In the genomic region with DNA sequence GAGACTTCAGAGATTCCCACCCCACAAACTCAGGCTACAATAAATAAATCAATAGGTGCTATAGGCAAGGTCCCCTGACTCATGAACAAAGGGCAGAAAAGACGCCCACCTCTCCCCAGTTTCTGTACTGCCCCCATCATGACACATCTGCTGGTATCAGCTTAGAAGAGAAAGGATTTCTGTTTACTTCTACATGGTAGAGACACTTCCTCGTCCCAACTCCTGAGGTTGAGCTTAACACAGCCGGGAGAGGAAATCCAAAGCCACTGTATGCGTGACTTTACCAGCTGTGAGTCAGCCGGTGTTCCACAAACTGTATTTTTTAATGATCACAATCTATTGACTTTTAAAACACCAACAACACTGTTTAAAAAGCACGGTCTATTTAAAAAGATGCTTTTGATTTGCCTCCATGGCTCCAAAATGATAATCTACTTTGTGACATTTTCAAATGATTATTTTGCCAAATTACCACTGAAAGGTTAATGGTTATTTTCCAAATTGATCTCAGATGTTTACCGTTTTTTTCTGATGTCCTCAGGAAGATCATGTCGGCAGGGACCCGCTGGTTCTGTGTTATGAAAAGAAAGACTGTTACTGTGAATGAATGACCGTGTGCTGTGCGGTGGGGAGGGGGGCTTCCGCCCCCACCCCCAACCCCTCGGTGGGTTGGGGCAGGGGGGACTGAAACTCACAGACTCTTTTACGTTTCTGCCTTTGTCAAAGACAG, we compare ENCODE assay signal across 9 cellular contexts.
DNase-seq lines count a peak whose midpoint lies in the region; ATAC-seq and TF ChIP-seq lines count a peak whose summit lies in the region.
"Had no signal": no experiment of that assay in that cellular context is flagged by ENCODE, and none has a peak within 500 bp of the region (broad histone marks: within the 10 kb centered on the region; RNA-seq: fewer than 3 reads in every experiment).

No MANE protein-coding gene starts in this region.

- intact Hi-C loops in mammary epithelial cell (cut with micrococcal nuclease), result loop anchor here (1.0 to 10.0 kb wide), 3 partner anchors 8 to 107 kb away; partner anchors contain the start of genes ATP9A and SALL4

- CTCF ChIA-PET in mammary epithelial cell (lab: Charles Lee; ENCODE audit: low non-redundant PET), result no interaction called here

- H4K20me1 ChIP-seq in BLaER1 treated with 17β-estradiol and CSF1 and Interleukin-3, amounts not matched to agents 10 nM and 100 nM, result no peaks in the 10 kb centered on the region
- no peaks in the 10 kb centered on the region for H4K20me1 ChIP-seq in mammary epithelial cell (ENCODE audit: insufficient read depth, low read length)

- TF ChIP-seq EP300 in tibial nerve (IDR thresholded peaks at IDR 0.05), result no peak

- H3K36me3 ChIP-seq in BLaER1 treated with 17β-estradiol and CSF1 and Interleukin-3, amounts not matched to agents 10 nM and 100 nM, result peaks cover 0 to 2% (median 0%) of the 10 kb centered on the region in 11 experiments; a peak in 1 of 22 replicates
- H3K36me3 ChIP-seq in mammary epithelial cell (ENCODE audit: insufficient read depth, low read length) (no peaks in the 10 kb centered on the region), tibial nerve (peaks cover 0 to 13% (median 0%) of the 10 kb centered on the region in 3 donors)
- H3K36me3 ChIP-seq: SJCRH30 had no signal

- no peaks in the 10 kb centered on the region for H3K79me2 ChIP-seq in mammary epithelial cell (ENCODE audit: insufficient read depth, low read length)

- no peak for TF ChIP-seq POLR2A in tibial nerve (IDR thresholded peaks at IDR 0.05)

- WGBS in mammary epithelial cell (ENCODE audit: low coverage, missing lambda C conversion rate), result 51% methylated on average over 14 of the region's 14 CpGs
- WGBS in tibial nerve, 2 donors, result 17% methylated on average over 14 of the region's 14 CpGs

- in situ Hi-C loops in mammary epithelial cell (cut with MboI; ENCODE audit: low sequenced_read_pairs in 2 of 2), result no loop called here

- peak overlapping the region; percentile 83 for H2AFZ ChIP-seq in mammary epithelial cell (ENCODE audit: low read depth, low read length)

- dilution Hi-C loops in mammary epithelial cell (cut with HindIII; ENCODE audit: low sequenced_read_pairs), result no loop called here

- H3K4me3 ChIP-seq in BLaER1 treated with 17β-estradiol and CSF1 and Interleukin-3, amounts not matched to agents 10 nM and 100 nM, result peak overlapping the region; percentile 2 to 59 (median 46); a peak in 18 of 20 replicates
- H3K4me3 ChIP-seq in Jurkat, Clone E6-1 (ENCODE audit: low read length), result peak overlapping the region; percentile 52
- H3K4me3 ChIP-seq in mammary epithelial cell (replicated peaks in 1 of 3; ENCODE audit: insufficient read depth in 1 of 3, low read depth in 2 of 3, low read length in 3 of 3) (no peak overlapping the region), tibial nerve (no peak overlapping the region)
- H3K4me3 ChIP-seq: SJCRH30 had no signal

- peak overlapping the region; percentile 47 to 78 (median 69); a peak in 21 of 22 replicates for H3K9ac ChIP-seq in BLaER1 treated with 17β-estradiol and CSF1 and Interleukin-3, amounts not matched to agents 10 nM and 100 nM
- no peak overlapping the region for H3K9ac ChIP-seq in mammary epithelial cell (ENCODE audit: insufficient read depth, low read length)

- no peaks in the 10 kb centered on the region for H3K9me3 ChIP-seq in BLaER1 treated with 17β-estradiol and CSF1 and Interleukin-3, amounts not matched to agents 10 nM and 100 nM (replicated peaks in 1 of 11)
- H3K9me3 ChIP-seq in mammary epithelial cell (replicated peaks; ENCODE audit: insufficient read depth, low read length) (no peaks in the 10 kb centered on the region), tibial nerve (no peaks in the 10 kb centered on the region)
- H3K9me3 ChIP-seq: SJCRH30 had no signal

- peaks cover 36 to 73% (median 69%) of the 10 kb centered on the region in 10 experiments for H3K4me1 ChIP-seq in BLaER1 treated with 17β-estradiol and CSF1 and Interleukin-3, amounts not matched to agents 10 nM and 100 nM
- peaks cover 11% of the 10 kb centered on the region for H3K4me1 ChIP-seq in mammary epithelial cell (ENCODE audit: insufficient read depth, low read length)
- H3K4me1 ChIP-seq in tibial nerve, result peaks cover 0 to 20% (median 8%) of the 10 kb centered on the region in 4 donors
- H3K4me1 ChIP-seq: SJCRH30 had no signal

- peak overlapping the region; percentile 66 to 93 (median 83) for H3K4me2 ChIP-seq in BLaER1 treated with 17β-estradiol and CSF1 and Interleukin-3, amounts not matched to agents 10 nM and 100 nM
- no peak overlapping the region for H3K4me2 ChIP-seq in mammary epithelial cell (ENCODE audit: insufficient read depth, low read depth, low read length)

- DNase-seq in Jurkat, Clone E6-1 (ENCODE audit: low read depth, low spot score), result no peak
- DNase-seq in mammary epithelial cell (peak; percentile 58), mucosa of gallbladder (ENCODE audit: low spot score) (peak; percentile 31), tibial nerve (ENCODE audit: low spot score in 2 of 2) (no peak), NCI-H748 (lab: John Stamatoyannopoulos, UW; ENCODE audit: unreplicated experiment) (no peak)

- H3K27me3 ChIP-seq in BLaER1 treated with 17β-estradiol and CSF1 and Interleukin-3, amounts not matched to agents 10 nM and 100 nM, result no peaks in the 10 kb centered on the region
- H3K27me3 ChIP-seq in mammary epithelial cell (ENCODE audit: insufficient read depth, low read length) (no peaks in the 10 kb centered on the region), tibial nerve (no peaks in the 10 kb centered on the region)

- TSS peak; percentile 35 for BruUV-seq in mammary epithelial cell (replicated peaks; lab: Mats Ljungman, UMichigan)

- H3K27ac ChIP-seq in BLaER1 treated with 17β-estradiol and CSF1 and Interleukin-3, amounts not matched to agents 10 nM and 100 nM, result peak overlapping the region; percentile 56 to 84 (median 77); a peak in 21 of 22 replicates
- peak overlapping the region; percentile 20 for H3K27ac ChIP-seq in mammary epithelial cell (ENCODE audit: insufficient read depth, low read depth, low read length)
- H3K27ac ChIP-seq in tibial nerve, result peak overlapping the region in 2 of 4 donors; percentile 18 to 49
- H3K27ac ChIP-seq: SJCRH30 had no signal

- ATAC-seq in HG02623 (IDR thresholded peaks at IDR 0.05; ENCODE audit: unreplicated experiment) (no peak), GM21390 (IDR thresholded peaks at IDR 0.05; ENCODE audit: unreplicated experiment) (no peak)

- TF ChIP-seq CTCF in mammary epithelial cell (conservative IDR thresholded peaks at IDR 0.05 in 1 of 2, IDR thresholded peaks at IDR 0.05 in 1 of 2; ENCODE audit: extremely low read depth in 1 of 2, insufficient read depth in 1 of 2, low read depth in 1 of 2, low read length in 2 of 2) (no peak), tibial nerve (IDR thresholded peaks at IDR 0.05) (no peak)

Comparison
In these comparisons a context has a peak if more than half of its experiments do, and no peak if none do; other contexts are left out.
1. H3K4me3 ChIP-seq: peak in BLaER1 treated with 17β-estradiol and CSF1 and Interleukin-3, amounts not matched to agents 10 nM and 100 nM (10 of 10) and Jurkat, Clone E6-1 (single experiment); none in mammary epithelial cell (0 of 3) and tibial nerve (0 of 4).
2. DNase-seq: peak in mammary epithelial cell (single experiment) and mucosa of gallbladder (single experiment); none in Jurkat, Clone E6-1 (single experiment), tibial nerve (0 of 2) and NCI-H748 (single experiment).